ENCODE assay signal across 1 cellular context in the genomic region with DNA sequence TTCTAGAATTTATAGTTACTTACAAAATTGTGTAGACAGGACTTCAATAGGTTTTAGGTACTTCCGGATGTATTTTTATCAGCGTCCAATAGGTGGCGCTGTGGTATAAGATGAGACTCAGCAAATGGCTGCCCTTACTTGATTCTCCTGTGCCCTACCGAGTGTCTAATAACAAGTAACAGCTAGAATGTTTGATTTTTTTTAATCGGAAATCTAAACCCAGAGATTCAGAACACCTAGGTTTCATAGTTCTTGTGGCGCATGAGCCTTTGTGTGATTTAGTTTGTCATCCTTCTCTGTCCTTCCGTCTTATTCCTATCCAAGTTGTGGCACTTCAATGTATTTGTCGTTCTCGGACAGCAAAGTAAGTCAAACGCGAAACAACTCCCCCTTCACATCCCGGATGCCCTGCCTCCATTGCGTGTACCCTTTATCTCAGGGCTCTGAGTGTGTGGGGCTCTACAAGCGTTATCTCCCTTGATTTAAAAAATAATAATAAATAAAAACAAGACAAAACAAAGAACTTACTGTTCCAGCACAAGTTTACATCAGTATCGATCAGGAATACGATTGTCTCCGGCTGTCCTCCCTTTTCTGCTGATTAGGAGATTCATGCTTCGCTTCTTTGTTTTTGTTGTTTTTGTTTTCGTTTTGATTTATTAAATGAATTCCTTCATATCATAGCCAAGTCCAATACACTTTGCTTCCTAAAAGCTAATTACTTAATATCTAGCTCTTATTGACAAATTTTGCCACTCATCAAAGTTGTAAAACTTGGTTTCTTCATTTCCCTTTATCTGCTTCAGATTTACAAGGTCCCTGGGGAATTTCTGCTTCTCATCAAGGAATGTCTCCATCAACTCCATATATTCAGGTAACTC.
A peak's percentile ranks its signal among the peaks of the same experiment; 100 is the strongest.
TF ChIP-seq lines count a peak whose summit lies in the region.

No MANE protein-coding gene starts in this region.

TF ChIP-seq in K562, 482 proteins besides CTCF, POLR2A, EP300 and RAD21 (continued from another document):
- TF ChIP-seq TCFL5 (CRISPR knock-in tag; conservative IDR thresholded peaks at IDR 0.05) (no peak), ETV1 (tag; conservative IDR thresholded peaks at IDR 0.05; ENCODE audit: low read depth) (peak; percentile 92), SMC3 (conservative IDR thresholded peaks at IDR 0.05; ENCODE audit: insufficient read depth, low read depth, low read length) (peak; percentile 55), CTBP1 (IDR thresholded peaks at IDR 0.05; ENCODE audit: borderline replicate concordance) (no peak), ZNF23 (CRISPR knock-in tag; IDR thresholded peaks at IDR 0.05) (no peak), KDM1A (IDR thresholded peaks at IDR 0.05) (no peak), ZNF143 (CRISPR knock-in tag; IDR thresholded peaks at IDR 0.05) (no peak)
- TF ChIP-seq, protein P1, sequence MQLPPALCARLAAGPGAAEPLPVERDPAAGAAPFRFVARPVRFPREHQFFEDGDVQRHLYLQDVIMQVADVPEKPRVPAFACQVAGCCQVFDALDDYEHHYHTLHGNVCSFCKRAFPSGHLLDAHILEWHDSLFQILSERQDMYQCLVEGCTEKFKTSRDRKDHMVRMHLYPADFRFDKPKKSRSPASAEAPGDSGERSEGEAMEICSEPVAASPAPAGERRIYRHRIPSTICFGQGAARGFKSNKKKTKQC (CRISPR knock-in tag; IDR thresholded peaks at IDR 0.05), result no peak
